ENCODE assay signal across 10 cellular contexts in the genomic region with DNA sequence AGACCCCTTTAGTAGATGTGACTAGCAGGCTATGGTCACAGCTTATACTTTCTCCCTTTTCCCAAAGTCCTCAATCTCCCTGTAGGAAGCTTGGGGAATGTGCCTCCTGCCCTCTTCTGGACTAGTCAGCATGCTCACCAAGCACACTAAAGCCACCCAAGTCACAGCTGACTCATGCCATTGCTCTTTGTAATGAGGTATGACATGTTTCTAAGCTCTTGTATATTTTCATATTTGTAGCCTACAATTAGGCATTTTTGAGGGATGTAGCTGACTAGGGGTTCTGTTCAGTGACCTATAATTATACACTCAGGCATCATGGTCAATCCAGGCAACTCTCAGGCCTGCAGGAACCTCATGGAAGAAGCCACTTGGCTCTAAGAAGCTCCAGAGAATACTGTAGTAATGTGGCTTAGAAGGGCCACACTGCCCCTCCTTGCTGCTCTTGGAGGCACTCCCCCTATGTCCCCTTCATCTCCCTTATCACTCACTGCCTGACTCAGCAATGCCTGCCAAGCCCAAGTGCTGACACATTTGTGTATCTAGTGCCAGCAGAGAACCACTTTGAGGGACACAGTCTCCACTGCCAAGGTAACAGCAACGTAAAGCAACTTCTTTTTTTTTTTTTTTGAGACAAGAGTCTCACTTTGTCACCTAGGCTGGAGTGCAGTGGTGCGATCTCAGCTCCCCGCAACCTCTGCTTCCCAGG.
DNase-seq lines count a peak whose midpoint lies in the region; ATAC-seq and TF ChIP-seq lines count a peak whose summit lies in the region.
"Had no signal": no experiment of that assay in that cellular context is flagged by ENCODE, and none has a peak within 500 bp of the region (broad histone marks: within the 10 kb centered on the region; RNA-seq: fewer than 3 reads in every experiment).

No MANE protein-coding gene starts in this region.

- peak; percentile 47 for TF ChIP-seq CTCF in AG09309 (IDR thresholded peaks at IDR 0.05; ENCODE audit: control insufficient read depth, insufficient read depth, low read depth, low read length, missing control alignments)
- peak; percentile 54 for TF ChIP-seq CTCF in epithelial cell of proximal tubule (conservative IDR thresholded peaks at IDR 0.05; ENCODE audit: low read depth, low read length)

- DNase-seq in AG09309 (ENCODE audit: low read depth) (no peak), NCI-H226 (peak; percentile 36), epithelial cell of proximal tubule (ENCODE audit: low read depth) (peak; percentile 26), myocyte (ENCODE audit: low read depth) (peak; percentile 89), NCI-H2107 treated with DMSO at 0.1 percent for 48 hours (lab: John Stamatoyannopoulos, UW; ENCODE audit: unreplicated experiment) (no peak), NCI-H748 (lab: John Stamatoyannopoulos, UW; ENCODE audit: unreplicated experiment) (no peak)
- DNase-seq in activated CD4-positive, alpha-beta T cell treated with anti-CD3 and anti-CD28 coated beads, Interleukin-2, amount 50 U/mL, for 1 hour, result no peak
- DNase-seq: DMS79 treated with DMSO at 0.1 percent for 48 hours, NCI-H2171 treated with DMSO at 0.1 percent for 48 hours had no signal

- no peak for ATAC-seq in HG02840 (IDR thresholded peaks at IDR 0.05; ENCODE audit: low FRiP score, unreplicated experiment)

- no peak overlapping the region for H3K4me3 ChIP-seq in AG09309 (ENCODE audit: control insufficient read depth, low read depth, low read length)
- no peak overlapping the region for H3K4me3 ChIP-seq in epithelial cell of proximal tubule (ENCODE audit: low read depth, low read length)

Comparison
In these comparisons a context has a peak if more than half of its experiments do, and no peak if none do; other contexts are left out.
1. DNase-seq: peak in NCI-H226 (single experiment), epithelial cell of proximal tubule (single experiment) and myocyte (single experiment); none in AG09309 (single experiment), NCI-H2107 treated with DMSO at 0.1 percent for 48 hours (single experiment), activated CD4-positive, alpha-beta T cell treated with anti-CD3 and anti-CD28 coated beads, Interleukin-2, amount 50 U/mL, for 1 hour (single experiment) and NCI-H748 (single experiment).